Comparison of ENCODE assay signal across 1 cellular context in genomic region chr4:83075696-83076095, GRCh38.
TF ChIP-seq lines count a peak whose summit lies in the region.

No MANE protein-coding gene starts in this region.

TF ChIP-seq in GM12878, 131 proteins besides CTCF, POLR2A, EP300 and RAD21:
- TF ChIP-seq SREBF2 (IDR thresholded peaks at IDR 0.05; ENCODE audit: low read length) (no peak), JUNB (IDR thresholded peaks at IDR 0.05) (0 out of 2 replicates have a peak, but pooled peaks have one; percentile 10)
